Comparison of ENCODE assay signal across 28 cellular contexts in genomic region chr12:106837782-106838181, GRCh38.
"Had no signal": no experiment of that assay in that cellular context is flagged by ENCODE, and none has a peak within 500 bp of the region (broad histone marks: within the 10 kb centered on the region; RNA-seq: fewer than 3 reads in every experiment).

No MANE protein-coding gene starts in this region.

- H3K27ac ChIP-seq: ascending aorta, epithelial cell of prostate, esophagus squamous epithelium, gastroesophageal sphincter, VCaP had no signal

- H3K27ac Mint-ChIP-seq: activated CD4-positive, alpha-beta memory T cell treated with anti-CD3 and anti-CD28 coated beads, Interleukin-2, amount 10 ng/mL, durations not matched to agents 7 days and 5 days; activated CD4-positive, alpha-beta T cell treated with anti-CD3 and anti-CD28 coated beads, Interleukin-2, amount 10 ng/mL, durations not matched to agents 7 days and 5 days; activated naive CD4-positive, alpha-beta T cell treated with anti-CD3 and anti-CD28 coated beads, Interleukin-2, amount 10 ng/mL, durations not matched to agents 7 days and 5 days; activated T-cell treated with anti-CD3 and anti-CD28 coated beads, Interleukin-2, amount 50 U/mL, for 24 hours; activated T-cell treated with anti-CD3 and anti-CD28 coated beads, Interleukin-2, amount 50 U/mL, for 72 hours; WTC11 had no signal

- H3K9me3 ChIP-seq: ascending aorta, esophagus squamous epithelium, gastroesophageal sphincter had no signal

- ATAC-seq: activated naive CD4-positive, alpha-beta T cell treated with anti-CD3 and anti-CD28 coated beads, Interleukin-2, amount 50 U/mL, for 72 hours; activated T-cell treated with anti-CD3 and anti-CD28 coated beads, Interleukin-2, amount 50 U/mL, for 72 hours; gastroesophageal sphincter; WTC11 had no signal

- H3K27me3 Mint-ChIP-seq: activated CD4-positive, alpha-beta memory T cell treated with anti-CD3 and anti-CD28 coated beads, Interleukin-2, amount 10 ng/mL, durations not matched to agents 7 days and 5 days; activated CD4-positive, alpha-beta T cell treated with anti-CD3 and anti-CD28 coated beads, Interleukin-2, amount 10 ng/mL, durations not matched to agents 7 days and 5 days; activated naive CD4-positive, alpha-beta T cell treated with anti-CD3 and anti-CD28 coated beads, Interleukin-2, amount 10 ng/mL, durations not matched to agents 7 days and 5 days; activated naive CD8-positive, alpha-beta T cell treated with anti-CD3 and anti-CD28 coated beads, Interleukin-2, amount 10 ng/mL, durations not matched to agents 7 days and 5 days; activated T-cell treated with anti-CD3 and anti-CD28 coated beads, Interleukin-2, amount 50 U/mL, for 24 hours; brain had no signal

- H3K36me3 ChIP-seq: ascending aorta had no signal

- DNase-seq: activated CD4-positive, alpha-beta memory T cell treated with anti-CD3 and anti-CD28 coated beads, Interleukin-2, amount 10 ng/mL, durations not matched to agents 7 days and 5 days; activated CD4-positive, alpha-beta T cell treated with anti-CD3 and anti-CD28 coated beads for 1 hour; activated CD4-positive, alpha-beta T cell treated with anti-CD3 and anti-CD28 coated beads for 4 hours; activated CD4-positive, alpha-beta T cell treated with anti-CD3 and anti-CD28 coated beads, Interleukin-2, amount 10 ng/mL, durations not matched to agents 7 days and 5 days; activated CD4-positive, alpha-beta T cell treated with anti-CD3 and anti-CD28 coated beads, Interleukin-2, amount 50 U/mL, for 4 hours; activated CD8-positive, alpha-beta memory T cell treated with anti-CD3 and anti-CD28 coated beads, Interleukin-2, amount 50 U/mL, for 48 hours; activated gamma-delta T cell; activated naive CD4-positive, alpha-beta T cell; activated naive CD4-positive, alpha-beta T cell treated with anti-CD3 and anti-CD28 coated beads, Interleukin-2, amount 10 ng/mL, durations not matched to agents 7 days and 5 days; activated naive CD8-positive, alpha-beta T cell treated with anti-CD3 and anti-CD28 coated beads, Interleukin-2, amount 10 ng/mL, durations not matched to agents 7 days and 5 days; activated T-cell treated with anti-CD3 and anti-CD28 coated beads for 4 hours; activated T-cell treated with anti-CD3 and anti-CD28 coated beads, Interleukin-2, amount 50 U/mL, for 24 hours; activated T-cell treated with anti-CD3 and anti-CD28 coated beads, Interleukin-2, amount 50 U/mL, for 72 hours; caudate nucleus; cortex of kidney; dermis blood vessel endothelial cell; effector CD4-positive, alpha-beta T cell; esophagus squamous epithelium; foreskin melanocyte; T-helper 1 cell; T-helper 2 cell had no signal

- H3K27me3 ChIP-seq: ascending aorta, esophagus squamous epithelium, gastroesophageal sphincter had no signal

- H3K4me3 ChIP-seq: ascending aorta, esophagus squamous epithelium, gastroesophageal sphincter had no signal

- H3K9me3 Mint-ChIP-seq: activated CD4-positive, alpha-beta memory T cell treated with anti-CD3 and anti-CD28 coated beads, Interleukin-2, amount 10 ng/mL, durations not matched to agents 7 days and 5 days; activated CD4-positive, alpha-beta T cell treated with anti-CD3 and anti-CD28 coated beads, Interleukin-2, amount 10 ng/mL, durations not matched to agents 7 days and 5 days; activated naive CD4-positive, alpha-beta T cell treated with anti-CD3 and anti-CD28 coated beads, Interleukin-2, amount 10 ng/mL, durations not matched to agents 7 days and 5 days; activated naive CD4-positive, alpha-beta T cell treated with anti-CD3 and anti-CD28 coated beads, Interleukin-2, amount 50 U/mL, for 72 hours; activated naive CD8-positive, alpha-beta T cell treated with anti-CD3 and anti-CD28 coated beads, Interleukin-2, amount 10 ng/mL, durations not matched to agents 7 days and 5 days; activated T-cell treated with anti-CD3 and anti-CD28 coated beads, Interleukin-2, amount 50 U/mL, for 24 hours; activated T-cell treated with anti-CD3 and anti-CD28 coated beads, Interleukin-2, amount 50 U/mL, for 72 hours; brain; WTC11 had no signal

- H3K4me3 Mint-ChIP-seq: activated CD4-positive, alpha-beta memory T cell treated with anti-CD3 and anti-CD28 coated beads, Interleukin-2, amount 10 ng/mL, durations not matched to agents 7 days and 5 days; activated CD4-positive, alpha-beta T cell treated with anti-CD3 and anti-CD28 coated beads, Interleukin-2, amount 10 ng/mL, durations not matched to agents 7 days and 5 days; activated naive CD4-positive, alpha-beta T cell treated with anti-CD3 and anti-CD28 coated beads, Interleukin-2, amount 10 ng/mL, durations not matched to agents 7 days and 5 days; activated naive CD8-positive, alpha-beta T cell treated with anti-CD3 and anti-CD28 coated beads, Interleukin-2, amount 10 ng/mL, durations not matched to agents 7 days and 5 days; activated T-cell treated with anti-CD3 and anti-CD28 coated beads, Interleukin-2, amount 50 U/mL, for 24 hours; activated T-cell treated with anti-CD3 and anti-CD28 coated beads, Interleukin-2, amount 50 U/mL, for 72 hours; WTC11 had no signal
